In genomic region chr1:43315481-43315880, GRCh38 we compare ENCODE assay signal across 23 cellular contexts. TPM values are rescaled to one million over a fixed set of nuclear protein-coding genes. Genes with fewer than 3 reads are reported as not detected.
DNase-seq lines count a peak whose midpoint lies in the region; ATAC-seq and TF ChIP-seq lines count a peak whose summit lies in the region.
"Had no signal": no experiment of that assay in that cellular context is flagged by ENCODE, and none has a peak within 500 bp of the region (broad histone marks: within the 10 kb centered on the region; RNA-seq: fewer than 3 reads in every experiment).

No MANE protein-coding gene starts in this region.

- peaks cover 2% of the 10 kb centered on the region for H3K36me3 Mint-ChIP-seq in T-helper 17 cell (ENCODE audit: low read depth)
- peaks cover 76% of the 10 kb centered on the region for H3K36me3 Mint-ChIP-seq in endothelial cell (ENCODE audit: low read depth, unreplicated experiment)
- H3K36me3 Mint-ChIP-seq: IgD-negative memory B cell had no signal

- DNase-seq in T-helper 17 cell (no peak), endothelial cell (ENCODE audit: low spot score) (no peak), middle frontal gyrus (ENCODE audit: extremely low spot score, low spot score) (peak; percentile 16), sigmoid colon (peak; percentile 4), RKO (ENCODE audit: low spot score) (no peak)
- DNase-seq: COR-L47, GF-D8, Kasumi-1, MM.1S, NCI-H1105, NCI-H1694, NCI-H510A treated with DMSO at 0.1 percent for 48 hours, SHP77 treated with DMSO at 0.1 percent for 48 hours had no signal

- WGBS in sigmoid colon, 2 donors: 90 to 94% methylated on average over 3 of the region's 3 CpGs

- no peaks in the 10 kb centered on the region for H3K36me3 ChIP-seq in sigmoid colon

- no peaks in the 10 kb centered on the region for H3K4me1 ChIP-seq in sigmoid colon

- no peak for ATAC-seq in T-helper 17 cell
- no peak for ATAC-seq in HG03175 (IDR thresholded peaks at IDR 0.05; ENCODE audit: unreplicated experiment)
- no peak for ATAC-seq in GM21723 (IDR thresholded peaks at IDR 0.05; ENCODE audit: unreplicated experiment)
- no peak for ATAC-seq in HG03135 (IDR thresholded peaks at IDR 0.05; ENCODE audit: unreplicated experiment)
- ATAC-seq: Panc1 had no signal

- peaks cover 8% of the 10 kb centered on the region for H3K4me1 Mint-ChIP-seq in T-helper 17 cell
- peaks cover 8% of the 10 kb centered on the region for H3K4me1 Mint-ChIP-seq in endothelial cell (ENCODE audit: unreplicated experiment)

- no peak for TF ChIP-seq CTCF in endothelial cell (IDR thresholded peaks at IDR 0.05; ENCODE audit: unreplicated experiment)
- no peak for TF ChIP-seq CTCF in sigmoid colon (IDR thresholded peaks at IDR 0.05)

- no peaks in the 10 kb centered on the region for H3K9me3 Mint-ChIP-seq in endothelial cell (ENCODE audit: unreplicated experiment)
- H3K9me3 Mint-ChIP-seq: IgD-negative memory B cell had no signal

- H3K27me3 Mint-ChIP-seq in T-helper 17 cell: no peaks in the 10 kb centered on the region
- H3K27me3 Mint-ChIP-seq in endothelial cell (ENCODE audit: unreplicated experiment): peaks cover 35% of the 10 kb centered on the region

- no peaks in the 10 kb centered on the region for H3K9me3 ChIP-seq in T-helper 17 cell (ENCODE audit: control insufficient read depth, low read length, poor library complexity, severe bottlenecking)
- H3K9me3 ChIP-seq in sigmoid colon: no peaks in the 10 kb centered on the region

- H3K4me3 ChIP-seq in sigmoid colon: no peak overlapping the region

- no peak for TF ChIP-seq EP300 in sigmoid colon (IDR thresholded peaks at IDR 0.05)

- no peaks in the 10 kb centered on the region for H3K27me3 ChIP-seq in sigmoid colon

- H3K4me3 Mint-ChIP-seq in T-helper 17 cell (no peak overlapping the region), endothelial cell (ENCODE audit: unreplicated experiment) (peak overlapping the region; percentile 65)
- H3K4me3 Mint-ChIP-seq: IgD-negative memory B cell had no signal

- no peak for TF ChIP-seq POLR2A in sigmoid colon (IDR thresholded peaks at IDR 0.05)

- H3K27ac Mint-ChIP-seq in T-helper 17 cell: peak overlapping the region; percentile 24
- no peak overlapping the region for H3K27ac Mint-ChIP-seq in endothelial cell (ENCODE audit: unreplicated experiment)
- H3K27ac Mint-ChIP-seq: IgD-negative memory B cell had no signal

- H3K27ac ChIP-seq in sigmoid colon: no peak overlapping the region
- H3K27ac ChIP-seq: C4-2B had no signal

- intact Hi-C loops in sigmoid colon (cut with DNase I): no loop called here

RNA-seq across cellular contexts. Expression of gene TIE1, which starts 14.7 kb away (rescaled TPM):
- total RNA-seq in T-helper 17 cell: not detected
- 643 TPM for total RNA-seq in endothelial cell (ENCODE audit: unreplicated experiment)
- 10 to 100 TPM in 3 of 4 donors, 1 to 10 TPM in 1; 8.8 to 33.8 (median 10.2) TPM for total RNA-seq in sigmoid colon
- polyA plus RNA-seq in sigmoid colon: 1 to 10 TPM; 1.2 to 9.5 (median 1.8) TPM
- total RNA-seq: A673, HT-29 had no signal
- polyA plus RNA-seq: IgD-negative memory B cell had no signal

RNA-seq across cellular contexts. Expression of gene MPL, which starts 22.1 kb away (rescaled TPM):
- 10 to 100 TPM in 1 of 2 donors, under 1 TPM in 1; 0.94 to 16.6 TPM for total RNA-seq in T-helper 17 cell
- 6.2 TPM for total RNA-seq in endothelial cell (ENCODE audit: unreplicated experiment)
- total RNA-seq in sigmoid colon: not detected
- polyA plus RNA-seq in sigmoid colon: not detected
- total RNA-seq: A673, H4 had no signal
- polyA plus RNA-seq: IgD-negative memory B cell had no signal

RNA-seq across cellular contexts. Expression of gene C1orf210, which starts 30.1 kb away (rescaled TPM):
- total RNA-seq in T-helper 17 cell: not detected
- total RNA-seq in endothelial cell (ENCODE audit: unreplicated experiment): not detected
- 1 to 10 TPM in 1 of 4 donors, not detected in 3; 2.1 TPM for total RNA-seq in sigmoid colon
- 10 to 100 TPM; 44.6 to 68.5 (median 64.3) TPM for polyA plus RNA-seq in sigmoid colon
- total RNA-seq: A673, Daoy, H4 had no signal
- polyA plus RNA-seq: IgD-negative memory B cell had no signal

RNA-seq across cellular contexts. Expression of gene CDC20, which starts 43.3 kb away (rescaled TPM):
- total RNA-seq in T-helper 17 cell: under 1 TPM; 0.65 to 0.97 TPM
- 24.3 TPM for total RNA-seq in endothelial cell (ENCODE audit: unreplicated experiment)
- total RNA-seq in sigmoid colon: 1 to 10 TPM in 2 of 4 donors, under 1 TPM in 2; 0.66 to 3.4 (median 1.2) TPM
- polyA plus RNA-seq in sigmoid colon: 10 to 100 TPM; 11.4 to 65.7 (median 17.1) TPM

RNA-seq across cellular contexts. Expression of gene TMEM125, which starts 45.7 kb away (rescaled TPM):
- not detected for total RNA-seq in T-helper 17 cell
- 2.7 TPM for total RNA-seq in endothelial cell (ENCODE audit: unreplicated experiment)
- total RNA-seq in sigmoid colon: not detected
- 10 to 100 TPM; 29.4 to 41.7 (median 29.6) TPM for polyA plus RNA-seq in sigmoid colon
- total RNA-seq: A673, Daoy, H4 had no signal
- polyA plus RNA-seq: IgD-negative memory B cell had no signal

Comparison
In these comparisons a context has a peak if more than half of its experiments do, and no peak if none do; other contexts are left out.
1. DNase-seq: peak in middle frontal gyrus (single experiment) and sigmoid colon (single experiment); none in T-helper 17 cell (0 of 3), endothelial cell (single experiment) and RKO (single experiment).
2. RNA of gene TIE1, which starts 14.7 kb away (total RNA-seq): 643 TPM in endothelial cell (single experiment); 8.8 to 33.8 TPM in sigmoid colon and not detected in T-helper 17 cell; every median in the first group is over 10 times any median in the second.